18 cellular contexts compared by ENCODE assay signal in genomic region chr17:81526662-81527571, GRCh38. TPM values are rescaled to one million over a fixed set of nuclear protein-coding genes. Genes with fewer than 3 reads are reported as not detected.
A peak's percentile ranks its signal among the peaks of the same experiment; 100 is the strongest.
DNase-seq lines count a peak whose midpoint lies in the region; ATAC-seq, FAIRE-seq and TF ChIP-seq lines count a peak whose summit lies in the region.
"Had no signal": no experiment of that assay in that cellular context is flagged by ENCODE, and none has a peak within 500 bp of the region (broad histone marks: within the 10 kb centered on the region; RNA-seq: fewer than 3 reads in every experiment).

No MANE protein-coding gene starts in this region.

- H2AK5ac ChIP-seq in H1 (ENCODE audit: low read depth, low read length), result no peak overlapping the region

- H3K27ac ChIP-seq in H1 (ENCODE audit: low read depth, low read length) (no peak overlapping the region), gastrocnemius medialis (no peak overlapping the region), ascending aorta (no peak overlapping the region)

- FAIRE-seq in H1 (lab: Jason Lieb, UNC), result no peak
- FAIRE-seq: G401.6, GM12891, GM18507 had no signal

- peaks cover 2 to 8% of the 10 kb centered on the region in 2 experiments for H4K20me1 ChIP-seq in H1 (replicated peaks in 1 of 2; ENCODE audit: control insufficient read depth in 1 of 2, insufficient read depth in 2 of 2, low read length in 2 of 2)

- H3K9me3 ChIP-seq in H1 (ENCODE audit: insufficient read depth in 2 of 2, low read depth in 1 of 2, low read length in 1 of 2), result peaks cover 3 to 4% of the 10 kb centered on the region in 2 experiments; a peak in 1 of 4 replicates
- H3K9me3 ChIP-seq in gastrocnemius medialis, result no peaks in the 10 kb centered on the region
- no peaks in the 10 kb centered on the region for H3K9me3 ChIP-seq in ascending aorta

- H3K36me3 ChIP-seq in H1 (ENCODE audit: control insufficient read depth in 2 of 4, insufficient read depth in 4 of 4, low read length in 3 of 4) (no peaks in the 10 kb centered on the region), gastrocnemius medialis (no peaks in the 10 kb centered on the region), ascending aorta (no peaks in the 10 kb centered on the region)

- H3K4ac ChIP-seq in H1 (replicated peaks; ENCODE audit: insufficient read length, low read depth, low read length), result peak overlapping the region; percentile 38

- no peak overlapping the region for H3K4me3 ChIP-seq in H1 (ENCODE audit: extremely low read depth in 1 of 4, insufficient read depth in 2 of 4, low read depth in 3 of 4, low read length in 4 of 4)
- H3K4me3 ChIP-seq in gastrocnemius medialis, result no peak overlapping the region
- H3K4me3 ChIP-seq in ascending aorta, result peak overlapping the region in 1 of 2 donors; percentile 16

- no peak overlapping the region for H2BK15ac ChIP-seq in H1 (ENCODE audit: low read length)

- TF ChIP-seq CTCF in H1 (IDR thresholded peaks at IDR 0.05; ENCODE audit: control extremely low read depth in 1 of 3, insufficient read depth in 1 of 3, low read depth in 1 of 3, low read length in 3 of 3) (no peak), gastrocnemius medialis (IDR thresholded peaks at IDR 0.05 in 4 of 5, conservative IDR thresholded peaks at IDR 0.05 in 1 of 5) (no peak), ascending aorta (IDR thresholded peaks at IDR 0.05) (no peak)

- no peak for TF ChIP-seq RAD21 in H1 (IDR thresholded peaks at IDR 0.05 in 1 of 2, conservative IDR thresholded peaks at IDR 0.05 in 1 of 2; ENCODE audit: low read depth in 2 of 2, low read length in 2 of 2)

- no peak overlapping the region for H3K18ac ChIP-seq in H1 (ENCODE audit: extremely low read depth, low read length)

- POLR2A ChIA-PET in H1 (lab: Charles Lee; ENCODE audit: partially characterized antibody), result interaction anchor here (1.3 to 30.5 kb wide), 5 partner anchors 10 to 30 kb away, joined by 4 to 1004 read pairs (median 10); partner anchors contain the start of gene ACTG1

- H2BK5ac ChIP-seq in H1 (ENCODE audit: low read depth, low read length), result no peak overlapping the region

- no peak overlapping the region for H4K5ac ChIP-seq in H1 (ENCODE audit: insufficient read length, low read depth, low read length)

- peaks cover 0 to 11% (median 6%) of the 10 kb centered on the region in 4 experiments; a peak in 5 of 7 replicates for H3K4me1 ChIP-seq in H1 (replicated peaks in 1 of 4; ENCODE audit: control insufficient read depth in 3 of 4, insufficient read depth in 4 of 4, low read length in 3 of 4)
- H3K4me1 ChIP-seq in gastrocnemius medialis, result peaks cover 12 to 17% of the 10 kb centered on the region in 2 donors
- peaks cover 11 to 21% of the 10 kb centered on the region in 2 donors for H3K4me1 ChIP-seq in ascending aorta

- H2BK120ac ChIP-seq in H1 (replicated peaks; ENCODE audit: low read depth, low read length), result no peak overlapping the region

- H3K14ac ChIP-seq in H1 (ENCODE audit: insufficient read length), result no peak overlapping the region

- H3K23me2 ChIP-seq in H1 (ENCODE audit: low read depth, low read length), result peaks cover 11% of the 10 kb centered on the region; the same call in 1 of the 2 replicates

- no peak overlapping the region for H3K4me2 ChIP-seq in H1 (ENCODE audit: insufficient read depth in 1 of 2, low read depth in 2 of 2, low read length in 2 of 2)

- ATAC-seq in Right ventricle myocardium inferior, result no peak
- no peak for ATAC-seq in Right ventricle myocardium superior (ENCODE audit: poor library complexity)
- ATAC-seq in gastrocnemius medialis, result peak; percentile 55 to 80
- ATAC-seq in GM18511 (IDR thresholded peaks at IDR 0.05; ENCODE audit: unreplicated experiment), result no peak
- ATAC-seq in HG03457 (IDR thresholded peaks at IDR 0.05; ENCODE audit: unreplicated experiment), result no peak
- ATAC-seq: CD8-positive, alpha-beta T cell had no signal

- H3K27me3 ChIP-seq in H1 (replicated peaks in 1 of 4; ENCODE audit: control insufficient read depth in 3 of 4, extremely low read depth in 1 of 4, insufficient read depth in 3 of 4, low read length in 3 of 4) (peaks cover 0 to 7% (median 5%) of the 10 kb centered on the region in 4 experiments; a peak in 4 of 7 replicates), gastrocnemius medialis (peaks cover 42 to 58% (median 53%) of the 10 kb centered on the region in 3 donors), ascending aorta (no peaks in the 10 kb centered on the region)

- WGBS in H1 (ENCODE audit: extremely low coverage in 1 of 2, insufficient coverage in 1 of 2, insufficient read length in 1 of 2, insufficient replicate concordance in 2 of 2, low coverage in 1 of 2, low lambda C conversion rate in 2 of 2, missing lambda C conversion rate in 1 of 2), 2 experiments, result 88% methylated on average over 20 of the region's 21 CpGs; no CpG with 5 or more reads in 1 of the 2 experiments

- no peak overlapping the region for H2AFZ ChIP-seq in H1 (ENCODE audit: low read length)

- TF ChIP-seq EP300 in H1 (IDR thresholded peaks at IDR 0.05; ENCODE audit: borderline replicate concordance in 1 of 2, low read depth in 2 of 2, low read length in 2 of 2), result no peak

- no peak overlapping the region for H3K23ac ChIP-seq in H1 (ENCODE audit: insufficient read length)

- H4K8ac ChIP-seq in H1 (ENCODE audit: extremely low read depth, insufficient read depth, low read length), result no peak overlapping the region

- DNase-seq in Right ventricle myocardium inferior (ENCODE audit: missing footprints), result peak; percentile 55
- DNase-seq in Right ventricle myocardium superior, result no peak
- peak; percentile 88 for DNase-seq in NCI-H2196 (lab: John Stamatoyannopoulos, UW; ENCODE audit: unreplicated experiment)
- DNase-seq in H1 (ENCODE audit: low read depth in 1 of 2, low spot score in 2 of 2), result no peak
- DNase-seq in gastrocnemius medialis, result peak; percentile 44 to 47
- DNase-seq in ascending aorta (ENCODE audit: low spot score in 2 of 2), result no peak
- DNase-seq: 8988T, DND-41, GOT3, Karpas-422, NCI-H187, SIG-M5 had no signal

- intact Hi-C loops in Right ventricle myocardium inferior (cut with DNase I), result no loop called here
- intact Hi-C loops in Right ventricle myocardium superior (cut with DNase I), result no loop called here
- intact Hi-C loops in gastrocnemius medialis (cut with DNase I; ENCODE audit: low total_unique reads), result no loop called here
- intact Hi-C loops in ascending aorta (cut with DNase I), result no loop called here

- TF ChIP-seq POLR2A in H1 (IDR thresholded peaks at IDR 0.05; ENCODE audit: control extremely low read depth in 1 of 2, low read depth in 2 of 2, low read length in 2 of 2) (no peak), gastrocnemius medialis (IDR thresholded peaks at IDR 0.05) (no peak)

- CTCF ChIA-PET in H1 (lab: Charles Lee; ENCODE audit: partially characterized antibody), result interaction anchor here (1.0 to 2.6 kb wide), 4 partner anchors 10 to 88 kb away, joined by 3 to 16 read pairs (median 4); no protein-coding TSS in a partner anchor

- no peak overlapping the region for H2BK20ac ChIP-seq in H1 (ENCODE audit: low read length)

- no peaks in the 10 kb centered on the region for H3K79me1 ChIP-seq in H1 (ENCODE audit: low read depth, low read length)

- H3K56ac ChIP-seq in H1 (replicated peaks; ENCODE audit: insufficient read length, low read depth, low read length), result no peak overlapping the region

- H3K79me2 ChIP-seq in H1 (ENCODE audit: control insufficient read depth in 1 of 2, insufficient read depth in 2 of 2, low read length in 2 of 2), result no peaks in the 10 kb centered on the region

- in situ Hi-C loops in gastrocnemius medialis (cut with MboI; ENCODE audit: low sequenced_read_pairs in 4 of 4), result no loop called here

- no peak overlapping the region for H3K9ac ChIP-seq in H1 (replicated peaks in 1 of 4; ENCODE audit: extremely low read depth in 1 of 4, low read depth in 3 of 4, low read length in 3 of 4)

- H4K91ac ChIP-seq in H1 (replicated peaks; ENCODE audit: insufficient read length, low read length), result no peak overlapping the region

- H2BK12ac ChIP-seq in H1 (ENCODE audit: low read depth, low read length), result no peak overlapping the region

RNA-seq across cellular contexts. Expression of gene FSCN2, which starts 1.3 kb away (rescaled TPM):
- total RNA-seq in Right ventricle myocardium inferior (0.19 TPM), Right ventricle myocardium superior (0.19 TPM), gastrocnemius medialis (under 1 TPM in 2 of 4 donors, not detected in 2; 0.20 to 0.46 TPM), ascending aorta (not detected)
- 0.30 TPM in 1 of 2 replicates, not detected in the other for total RNA-seq in H1 (2021; fragmentation: NEBNext Ultra II Directional; extraction: Animal tissue kit (Norgen Biotek cat#: 25700))
- 0.18 and 0.44 TPM in 2 replicates for polyA plus RNA-seq in H1 (2011; rRNA removed)
- polyA plus RNA-seq in H1 (2011; cell fraction: cytosol; rRNA removed), result 0.14 TPM
- polyA plus RNA-seq in H1 (2011; cell fraction: nucleus; rRNA removed), result 0.88 TPM
- 0.12 to 0.43 TPM (median 0.30 TPM) in 4 replicates for polyA plus RNA-seq in H1 (2012, experiment 1 of 2)
- 0.28 TPM for polyA plus RNA-seq in H1 (2012, experiment 2 of 2)
- not detected for polyA plus RNA-seq in H1 (2013, experiment 1 of 2)
- polyA plus RNA-seq in H1 (2013, experiment 2 of 2), result 0.07 TPM
- 0.09 and 0.10 TPM in 2 replicates for polyA minus RNA-seq in H1 (2011; rRNA and poly(A)+ RNA removed)
- not detected for polyA minus RNA-seq in H1 (2011; cell fraction: cytosol; rRNA and poly(A)+ RNA removed)
- polyA minus RNA-seq in H1 (2011; cell fraction: nucleus; rRNA and poly(A)+ RNA removed), result 0.90 TPM

RNA-seq across cellular contexts. Expression of gene ACTG1, which starts 14.3 kb away (rescaled TPM):
- total RNA-seq in Right ventricle myocardium inferior (468 TPM), Right ventricle myocardium superior (369 TPM), gastrocnemius medialis (100 to 1,000 TPM; 322 to 934 (median 415) TPM), ascending aorta (6,075 TPM)
- 3,535 and 3,691 TPM in 2 replicates for total RNA-seq in H1 (2021; fragmentation: NEBNext Ultra II Directional; extraction: Animal tissue kit (Norgen Biotek cat#: 25700))
- 5,010 and 7,420 TPM in 2 replicates for polyA plus RNA-seq in H1 (2011; rRNA removed)
- polyA plus RNA-seq in H1 (2011; cell fraction: cytosol; rRNA removed), result 3,868 TPM
- 4,694 TPM for polyA plus RNA-seq in H1 (2011; cell fraction: nucleus; rRNA removed)
- polyA plus RNA-seq in H1 (2012, experiment 1 of 2), result 3,170 to 3,474 TPM (median 3,377 TPM) in 4 replicates
- 3,649 TPM for polyA plus RNA-seq in H1 (2012, experiment 2 of 2)
- 4,243 TPM for polyA plus RNA-seq in H1 (2013, experiment 1 of 2)
- polyA plus RNA-seq in H1 (2013, experiment 2 of 2), result 4,284 TPM
- 1,111 and 1,306 TPM in 2 replicates for polyA minus RNA-seq in H1 (2011; rRNA and poly(A)+ RNA removed)
- 1,521 TPM for polyA minus RNA-seq in H1 (2011; cell fraction: cytosol; rRNA and poly(A)+ RNA removed)
- 1,666 TPM for polyA minus RNA-seq in H1 (2011; cell fraction: nucleus; rRNA and poly(A)+ RNA removed)

RNA-seq across cellular contexts. Expression of gene FAAP100, which starts 25.2 kb away (rescaled TPM):
- total RNA-seq in Right ventricle myocardium inferior, result 14.8 TPM
- 13.0 TPM for total RNA-seq in Right ventricle myocardium superior
- 37.9 and 41.8 TPM in 2 replicates for total RNA-seq in H1 (2021; fragmentation: NEBNext Ultra II Directional; extraction: Animal tissue kit (Norgen Biotek cat#: 25700))
- 23.2 and 33.1 TPM in 2 replicates for polyA plus RNA-seq in H1 (2011; rRNA removed)
- polyA plus RNA-seq in H1 (2011; cell fraction: cytosol; rRNA removed), result 28.9 TPM
- 69.4 TPM for polyA plus RNA-seq in H1 (2011; cell fraction: nucleus; rRNA removed)
- 17.1 to 31.4 TPM (median 28.6 TPM) in 4 replicates for polyA plus RNA-seq in H1 (2012, experiment 1 of 2)
- 25.6 TPM for polyA plus RNA-seq in H1 (2012, experiment 2 of 2)
- 16.0 TPM for polyA plus RNA-seq in H1 (2013, experiment 1 of 2)
- 16.3 TPM for polyA plus RNA-seq in H1 (2013, experiment 2 of 2)
- 13.3 and 19.4 TPM in 2 replicates for polyA minus RNA-seq in H1 (2011; rRNA and poly(A)+ RNA removed)
- 18.1 TPM for polyA minus RNA-seq in H1 (2011; cell fraction: cytosol; rRNA and poly(A)+ RNA removed)
- polyA minus RNA-seq in H1 (2011; cell fraction: nucleus; rRNA and poly(A)+ RNA removed), result 33.6 TPM
- 10 to 100 TPM; 14.4 to 27.9 (median 15.6) TPM for total RNA-seq in gastrocnemius medialis
- total RNA-seq in ascending aorta, result 75.6 TPM

Comparison
In these comparisons a context has a peak if more than half of its experiments do, and no peak if none do; other contexts are left out.
1. DNase-seq: peak in Right ventricle myocardium inferior (single experiment), NCI-H2196 (single experiment) and gastrocnemius medialis (2 of 2); none in Right ventricle myocardium superior (single experiment), H1 (0 of 2) and ascending aorta (0 of 2).
2. ATAC-seq: peak in gastrocnemius medialis (2 of 2); none in Right ventricle myocardium inferior (single experiment), Right ventricle myocardium superior (single experiment), GM18511 (single experiment) and HG03457 (single experiment).